In genomic region chr15:26222781-26223180, GRCh38 we compare ENCODE assay signal across 19 cellular contexts.
DNase-seq lines count a peak whose midpoint lies in the region; ATAC-seq and TF ChIP-seq lines count a peak whose summit lies in the region.
"Had no signal": no experiment of that assay in that cellular context is flagged by ENCODE, and none has a peak within 500 bp of the region (broad histone marks: within the 10 kb centered on the region; RNA-seq: fewer than 3 reads in every experiment).

No MANE protein-coding gene starts in this region.

- no peaks in the 10 kb centered on the region for H3K27me3 ChIP-seq in GM23338 (ENCODE audit: insufficient read depth)
- H3K27me3 ChIP-seq in neural progenitor cell = no peaks in the 10 kb centered on the region
- H3K27me3 ChIP-seq in uterus = no peaks in the 10 kb centered on the region
- H3K27me3 ChIP-seq in MG63 = no peaks in the 10 kb centered on the region
- H3K27me3 ChIP-seq: BLaER1 treated with 17β-estradiol and CSF1 and Interleukin-3, amounts not matched to agents 10 nM and 100 nM had no signal

- H3K9me3 Mint-ChIP-seq in GM23338 (peaks cover 10% of the 10 kb centered on the region), neural progenitor cell (no peaks in the 10 kb centered on the region)
- peaks cover 9% of the 10 kb centered on the region for H3K9me3 Mint-ChIP-seq in activated T-helper 17 cell treated with anti-CD3 and anti-CD28 coated beads, Interleukin-2, amount 50 U/mL, for 72 hours

- H4K20me1 ChIP-seq in GM23338 (replicated peaks; ENCODE audit: insufficient read depth) (no peaks in the 10 kb centered on the region), neural progenitor cell (ENCODE audit: low read depth) (no peaks in the 10 kb centered on the region)
- H4K20me1 ChIP-seq: BLaER1 treated with 17β-estradiol and CSF1 and Interleukin-3, amounts not matched to agents 10 nM and 100 nM had no signal

- no peaks in the 10 kb centered on the region for H3K4me1 ChIP-seq in GM23338 (ENCODE audit: insufficient read depth)
- no peaks in the 10 kb centered on the region for H3K4me1 ChIP-seq in neural progenitor cell
- no peaks in the 10 kb centered on the region for H3K4me1 ChIP-seq in uterus
- H3K4me1 ChIP-seq: BLaER1 treated with 17β-estradiol and CSF1 and Interleukin-3, amounts not matched to agents 10 nM and 100 nM; Caco-2 had no signal

- H3K27ac ChIP-seq in GM23338 (ENCODE audit: low read depth) (no peak overlapping the region), cingulate gyrus (ENCODE audit: low read depth, low read length) (peak overlapping the region; percentile 79), neural progenitor cell (no peak overlapping the region), uterus (no peak overlapping the region)
- H3K27ac ChIP-seq: 22Rv1; BLaER1 treated with 17β-estradiol and CSF1 and Interleukin-3, amounts not matched to agents 10 nM and 100 nM; C4-2B had no signal

- H2AFZ ChIP-seq in GM23338 (peak overlapping the region; percentile 78), neural progenitor cell (replicated peaks) (peak overlapping the region; percentile 2)

- H3K79me2 ChIP-seq in GM23338 (replicated peaks; ENCODE audit: insufficient read depth) (no peaks in the 10 kb centered on the region), neural progenitor cell (ENCODE audit: low read depth) (no peaks in the 10 kb centered on the region)

- peaks cover 13% of the 10 kb centered on the region; the same call in 1 of the 2 replicates for H3K9me2 ChIP-seq in GM23338 (ENCODE audit: insufficient read depth)

- ATAC-seq in GM23338 = no peak
- ATAC-seq in activated T-helper 17 cell treated with anti-CD3 and anti-CD28 coated beads, Interleukin-2, amount 50 U/mL, for 72 hours (replicated peaks) = no peak
- ATAC-seq: CD8-positive, alpha-beta T cell had no signal

- no peak for TF ChIP-seq POLR2A in uterus (IDR thresholded peaks at IDR 0.05)

- H3K9me3 ChIP-seq in neural progenitor cell (ENCODE audit: low read depth) (no peaks in the 10 kb centered on the region), uterus (no peaks in the 10 kb centered on the region), MG63 (no peaks in the 10 kb centered on the region)
- H3K9me3 ChIP-seq: Caco-2 had no signal

- H3K4me3 Mint-ChIP-seq in GM23338 (no peak overlapping the region), neural progenitor cell (no peak overlapping the region)
- H3K4me3 Mint-ChIP-seq in activated T-helper 17 cell treated with anti-CD3 and anti-CD28 coated beads, Interleukin-2, amount 50 U/mL, for 72 hours = no peak overlapping the region
- H3K4me3 Mint-ChIP-seq: B cell; CD4-positive, alpha-beta T cell; CD8-positive, alpha-beta T cell had no signal

- H3K27ac Mint-ChIP-seq in GM23338 = no peak overlapping the region
- H3K27ac Mint-ChIP-seq in neural progenitor cell = no peak overlapping the region
- no peak overlapping the region for H3K27ac Mint-ChIP-seq in activated T-helper 17 cell treated with anti-CD3 and anti-CD28 coated beads, Interleukin-2, amount 50 U/mL, for 72 hours
- H3K27ac Mint-ChIP-seq: B cell; CD4-positive, alpha-beta T cell; CD8-positive, alpha-beta T cell had no signal

- intact Hi-C loops in uterus (cut with DNase I; ENCODE audit: low total_unique reads) = no loop called here

- no peak overlapping the region for H3K4me3 ChIP-seq in GM23338
- H3K4me3 ChIP-seq in neural progenitor cell = no peak overlapping the region
- H3K4me3 ChIP-seq in uterus = no peak overlapping the region
- H3K4me3 ChIP-seq in MG63 = no peak overlapping the region
- H3K4me3 ChIP-seq: BLaER1 treated with 17β-estradiol and CSF1 and Interleukin-3, amounts not matched to agents 10 nM and 100 nM had no signal

- H3F3A ChIP-seq in GM23338 (replicated peaks; ENCODE audit: low read depth) = no peaks in the 10 kb centered on the region
- H3F3A ChIP-seq in neural progenitor cell (ENCODE audit: low read depth) = no peaks in the 10 kb centered on the region

- H3K36me3 Mint-ChIP-seq in GM23338 (ENCODE audit: low read depth) (peaks cover 10% of the 10 kb centered on the region), neural progenitor cell (no peaks in the 10 kb centered on the region)
- H3K36me3 Mint-ChIP-seq in activated T-helper 17 cell treated with anti-CD3 and anti-CD28 coated beads, Interleukin-2, amount 50 U/mL, for 72 hours (ENCODE audit: low read depth) = no peaks in the 10 kb centered on the region
- H3K36me3 Mint-ChIP-seq: CD8-positive, alpha-beta T cell had no signal

- H3K36me3 ChIP-seq in GM23338 (ENCODE audit: insufficient read depth) (no peaks in the 10 kb centered on the region; the same call in 1 of the 2 replicates), neural progenitor cell (no peaks in the 10 kb centered on the region), uterus (no peaks in the 10 kb centered on the region), MG63 (no peaks in the 10 kb centered on the region)
- H3K36me3 ChIP-seq: BLaER1 treated with 17β-estradiol and CSF1 and Interleukin-3, amounts not matched to agents 10 nM and 100 nM had no signal

- H3K27me3 Mint-ChIP-seq in GM23338 (ENCODE audit: insufficient read depth, low read depth, poor library complexity) (peaks cover 4% of the 10 kb centered on the region), neural progenitor cell (ENCODE audit: insufficient read depth, low read depth) (peaks cover 6% of the 10 kb centered on the region)
- peaks cover 4% of the 10 kb centered on the region for H3K27me3 Mint-ChIP-seq in activated T-helper 17 cell treated with anti-CD3 and anti-CD28 coated beads, Interleukin-2, amount 50 U/mL, for 72 hours
- H3K27me3 Mint-ChIP-seq: B cell had no signal

- H3K9ac ChIP-seq in neural progenitor cell = no peak overlapping the region
- H3K9ac ChIP-seq: BLaER1 treated with 17β-estradiol and CSF1 and Interleukin-3, amounts not matched to agents 10 nM and 100 nM had no signal

- TF ChIP-seq CTCF in GM23338 (conservative IDR thresholded peaks at IDR 0.05; ENCODE audit: low read depth in 2 of 2) = no peak
- no peak for TF ChIP-seq CTCF in neural progenitor cell (IDR thresholded peaks at IDR 0.05)
- TF ChIP-seq CTCF in uterus (IDR thresholded peaks at IDR 0.05) = no peak

- H3K4me2 ChIP-seq in GM23338 (no peak overlapping the region), neural progenitor cell (no peak overlapping the region)
- H3K4me2 ChIP-seq: BLaER1 treated with 17β-estradiol and CSF1 and Interleukin-3, amounts not matched to agents 10 nM and 100 nM had no signal

- H3K4me1 Mint-ChIP-seq in GM23338 (peaks cover 4% of the 10 kb centered on the region; the same call in 1 of the 3 replicates), neural progenitor cell (no peaks in the 10 kb centered on the region)
- no peaks in the 10 kb centered on the region for H3K4me1 Mint-ChIP-seq in activated T-helper 17 cell treated with anti-CD3 and anti-CD28 coated beads, Interleukin-2, amount 50 U/mL, for 72 hours
- H3K4me1 Mint-ChIP-seq: B cell had no signal

- DNase-seq in GM23338 (ENCODE audit: low spot score) = no peak
- DNase-seq in islet precursor cell = peak; percentile 76
- DNase-seq in neural progenitor cell (ENCODE audit: low spot score) = no peak
- DNase-seq in uterus = no peak
- DNase-seq in MG63 = no peak
- no peak for DNase-seq in 8988T
- DNase-seq: ACHN; Caco-2; Calu3; CD4-positive, alpha-beta T cell; CD8-positive, alpha-beta T cell; DMS79 treated with DMSO at 0.1 percent for 48 hours; GF-D8 had no signal

TF ChIP-seq in GM23338, 12 proteins besides CTCF, POLR2A, EP300 and RAD21 (continues in another document):
- TF ChIP-seq NANOG (IDR thresholded peaks at IDR 0.05; ENCODE audit: borderline replicate concordance) = no peak
- no peak for TF ChIP-seq EZH2 (IDR thresholded peaks at IDR 0.05; ENCODE audit: low read depth, unreplicated experiment)
- no peak for TF ChIP-seq JUNB (IDR thresholded peaks at IDR 0.05; ENCODE audit: unreplicated experiment)
